In the genomic region with DNA sequence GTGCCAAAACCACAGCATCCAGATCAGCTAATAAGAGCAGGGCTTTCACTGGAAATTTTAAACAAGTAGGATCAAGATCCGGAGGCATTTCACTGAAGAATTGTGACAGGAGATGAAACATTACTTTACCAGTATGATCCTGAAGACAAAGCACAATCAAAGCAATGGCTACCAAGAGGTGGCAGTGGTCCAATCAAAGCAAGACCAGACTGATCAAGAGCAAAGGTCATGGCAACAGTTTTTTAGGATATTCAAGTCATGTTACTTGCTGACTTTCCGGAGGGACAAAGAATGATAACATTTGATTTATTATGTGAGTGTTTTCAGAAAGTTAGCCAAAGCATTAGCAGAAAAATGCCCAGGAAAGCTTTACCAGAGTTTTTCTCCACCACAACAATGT, we compare ENCODE assay signal across 28 cellular contexts. TPM values are rescaled to one million over a fixed set of nuclear protein-coding genes. Genes with fewer than 3 reads are reported as not detected.
"Had no signal": no experiment of that assay in that cellular context is flagged by ENCODE, and none has a peak within 500 bp of the region (broad histone marks: within the 10 kb centered on the region; RNA-seq: fewer than 3 reads in every experiment).

No MANE protein-coding gene starts in this region.

- H3K9me3 ChIP-seq: gastroesophageal sphincter, mucosa of descending colon, neutrophil, sigmoid colon, stomach, thyroid gland had no signal

- H3K27ac Mint-ChIP-seq: mesothelial cell of epicardium; naive B cell; natural killer cell treated with Interleukin-12 subunit alpha and Interleukin-12 subunit beta and Interleukin-15 and Interleukin-18, amount 100 ng/mL, for 72 hours; progenitor cell of endocrine pancreas; stimulated activated effector memory CD8-positive, alpha-beta T cell treated with anti-CD3 and anti-CD28 coated beads, Interleukin-12 subunit alpha, Interleukin-12 subunit beta, amount 100 ng/mL, for 72 hours had no signal

- H3K9ac ChIP-seq: parathyroid adenoma had no signal

- H2AFZ ChIP-seq: hepatocyte, parathyroid adenoma had no signal

- H3K36me3 ChIP-seq: gastroesophageal sphincter, heart left ventricle, neutrophil, sigmoid colon, stomach, thyroid gland had no signal

- H3K27me3 ChIP-seq: dorsolateral prefrontal cortex, gastroesophageal sphincter, heart left ventricle, hepatocyte, sigmoid colon, stomach, thyroid gland had no signal

- H3K79me2 ChIP-seq: parathyroid adenoma had no signal

- DNase-seq: dorsolateral prefrontal cortex; effector CD4-positive, alpha-beta T cell; foreskin keratinocyte; heart left ventricle; kidney; mesenchymal stem cell; mucosa of descending colon; naive B cell; sigmoid colon; stimulated activated CD4-positive, alpha-beta T cell treated with anti-CD3 and anti-CD28 coated beads, Interleukin-2, amount 100 ng/mL, for 24 hours; stimulated activated CD4-positive, alpha-beta T cell treated with anti-CD3 and anti-CD28 coated beads, Interleukin-4, amount 100 ng/mL, for 24 hours; stimulated activated naive CD4-positive, alpha-beta T cell treated with Interleukin-2 at 50 U/mL for 16 hours; stomach; thyroid gland; trophoblast cell had no signal

- H3K4me2 ChIP-seq: hepatocyte had no signal

- H3K4me3 Mint-ChIP-seq: mesothelial cell of epicardium; naive B cell; natural killer cell treated with Interleukin-12 subunit alpha and Interleukin-12 subunit beta and Interleukin-15 and Interleukin-18, amount 100 ng/mL, for 72 hours; neural crest cell; stimulated activated effector memory CD8-positive, alpha-beta T cell treated with anti-CD3 and anti-CD28 coated beads, Interleukin-12 subunit alpha, Interleukin-12 subunit beta, amount 100 ng/mL, for 72 hours had no signal

- FAIRE-seq: kidney had no signal

- H3K27ac ChIP-seq: coronary artery, dorsolateral prefrontal cortex, epithelial cell of prostate, foreskin keratinocyte, gastroesophageal sphincter, heart left ventricle, hepatocyte, neutrophil, parathyroid adenoma, sigmoid colon, stomach, thyroid gland had no signal

- H3K4me1 ChIP-seq: foreskin keratinocyte, gastroesophageal sphincter, heart left ventricle, parathyroid adenoma, stomach, thyroid gland had no signal

- H3K9me3 Mint-ChIP-seq: neural crest cell; stimulated activated effector memory CD8-positive, alpha-beta T cell treated with anti-CD3 and anti-CD28 coated beads, Interleukin-12 subunit alpha, Interleukin-12 subunit beta, amount 100 ng/mL, for 72 hours had no signal

- H3K27me3 Mint-ChIP-seq: natural killer cell treated with Interleukin-12 subunit alpha and Interleukin-12 subunit beta and Interleukin-15 and Interleukin-18, amount 100 ng/mL, for 72 hours; progenitor cell of endocrine pancreas had no signal

- H3K4me1 Mint-ChIP-seq: mesothelial cell of epicardium, naive B cell had no signal

- H3K36me3 Mint-ChIP-seq: mesothelial cell of epicardium; naive B cell; natural killer cell treated with Interleukin-12 subunit alpha and Interleukin-12 subunit beta and Interleukin-15 and Interleukin-18, amount 100 ng/mL, for 72 hours; stimulated activated effector memory CD8-positive, alpha-beta T cell treated with anti-CD3 and anti-CD28 coated beads, Interleukin-12 subunit alpha, Interleukin-12 subunit beta, amount 100 ng/mL, for 72 hours had no signal

- ATAC-seq: esophagus mucosa; foreskin keratinocyte; gastroesophageal sphincter; heart left ventricle; left lobe of liver; mucosa of descending colon; natural killer cell treated with Interleukin-12 subunit alpha and Interleukin-12 subunit beta and Interleukin-15 and Interleukin-18, amount 100 ng/mL, for 72 hours; stimulated activated effector memory CD8-positive, alpha-beta T cell treated with anti-CD3 and anti-CD28 coated beads, Interleukin-12 subunit alpha, Interleukin-12 subunit beta, amount 100 ng/mL, for 72 hours had no signal

- H3K4me3 ChIP-seq: coronary artery, dorsolateral prefrontal cortex, gastroesophageal sphincter, heart left ventricle, hepatocyte, mucosa of descending colon, sigmoid colon, stomach, thyroid gland had no signal

RNA-seq across cellular contexts. Expression of gene ZSWIM5, which starts 8.2 kb away (rescaled TPM):
- total RNA-seq: foreskin keratinocyte had no signal
- polyA plus RNA-seq: foreskin keratinocyte had no signal
